In genomic region chr1:222251813-222252212, GRCh38 we compare ENCODE assay signal across 24 cellular contexts.
"Had no signal": no experiment of that assay in that cellular context is flagged by ENCODE, and none has a peak within 500 bp of the region (broad histone marks: within the 10 kb centered on the region; RNA-seq: fewer than 3 reads in every experiment).

No MANE protein-coding gene starts in this region.

- H3K36me3 ChIP-seq: colonic mucosa, gastrocnemius medialis, neural progenitor cell, right lobe of liver, stomach, thyroid gland, vagina had no signal

- H3K4me3 ChIP-seq: colonic mucosa, gastrocnemius medialis, lung, mucosa of descending colon, neural progenitor cell, right lobe of liver, stomach, thyroid gland, vagina had no signal

- H3K79me2 ChIP-seq: parathyroid adenoma had no signal

- H3K9me3 Mint-ChIP-seq: dendritic cell treated with granulocyte-macrophage colony-stimulating factor and Interleukin-4, amounts not matched to agents 40 ng/mL and 50 ng/mL, for 4 days; memory B cell; natural killer cell treated with Interleukin-12 subunit alpha and Interleukin-12 subunit beta and Interleukin-15 and Interleukin-18, amount 100 ng/mL, for 72 hours had no signal

- H3K4me3 Mint-ChIP-seq: dendritic cell treated with granulocyte-macrophage colony-stimulating factor and Interleukin-4, amounts not matched to agents 40 ng/mL and 50 ng/mL, for 4 days; memory B cell; mesothelial cell of epicardium; naive B cell; natural killer cell treated with Interleukin-12 subunit alpha and Interleukin-12 subunit beta and Interleukin-15 and Interleukin-18, amount 100 ng/mL, for 72 hours; neural progenitor cell had no signal

- DNase-seq: colonic mucosa; effector memory CD4-positive, alpha-beta T cell; gastrocnemius medialis; head of caudate nucleus; mucosa of descending colon; naive B cell; right lobe of liver; small intestine; stimulated activated CD4-positive, alpha-beta T cell treated with anti-CD3 and anti-CD28 coated beads, Interleukin-1b, Interleukin-23, amount 100 ng/mL, for 48 hours; stimulated activated CD4-positive, alpha-beta T cell treated with anti-CD3 and anti-CD28 coated beads, Interleukin-4, amount 100 ng/mL, for 1 hour; stimulated activated CD8-positive, alpha-beta memory T cell treated with anti-CD3 and anti-CD28 coated beads, Interleukin-4, amount 100 ng/mL, for 48 hours; stimulated activated naive CD4-positive, alpha-beta T cell treated with Interleukin-2 at 50 U/mL for 16 hours; stomach; thyroid gland; trophoblast cell had no signal

- H3K36me3 Mint-ChIP-seq: memory B cell; mesothelial cell of epicardium; naive B cell; natural killer cell treated with Interleukin-12 subunit alpha and Interleukin-12 subunit beta and Interleukin-15 and Interleukin-18, amount 100 ng/mL, for 72 hours; neural progenitor cell had no signal

- H3K9me3 ChIP-seq: colonic mucosa, gastrocnemius medialis, mucosa of descending colon, right lobe of liver, thyroid gland, vagina had no signal

- H3K9ac ChIP-seq: neural progenitor cell, parathyroid adenoma had no signal

- H3K27ac Mint-ChIP-seq: dendritic cell treated with granulocyte-macrophage colony-stimulating factor and Interleukin-4, amounts not matched to agents 40 ng/mL and 50 ng/mL, for 4 days; memory B cell; mesothelial cell of epicardium; naive B cell; natural killer cell treated with Interleukin-12 subunit alpha and Interleukin-12 subunit beta and Interleukin-15 and Interleukin-18, amount 100 ng/mL, for 72 hours; neural progenitor cell; progenitor cell of endocrine pancreas had no signal

- H3K4me1 ChIP-seq: colonic mucosa, gastrocnemius medialis, parathyroid adenoma, right lobe of liver, stomach, thyroid gland, vagina had no signal

- ATAC-seq: gastrocnemius medialis; mucosa of descending colon; natural killer cell treated with Interleukin-12 subunit alpha and Interleukin-12 subunit beta and Interleukin-15 and Interleukin-18, amount 100 ng/mL, for 72 hours had no signal

- H2AFZ ChIP-seq: neural progenitor cell, parathyroid adenoma had no signal

- H3K4me2 ChIP-seq: neural progenitor cell had no signal

- H3K27ac ChIP-seq: colonic mucosa, gastrocnemius medialis, neural progenitor cell, parathyroid adenoma, right lobe of liver, stomach, thyroid gland, vagina had no signal

- H3K27me3 Mint-ChIP-seq: dendritic cell treated with granulocyte-macrophage colony-stimulating factor and Interleukin-4, amounts not matched to agents 40 ng/mL and 50 ng/mL, for 4 days had no signal

- H3K4me1 Mint-ChIP-seq: memory B cell had no signal

- H3K27me3 ChIP-seq: colonic mucosa, gastrocnemius medialis, neural progenitor cell, right lobe of liver, stomach, thyroid gland, vagina had no signal
